9 cellular contexts compared by ENCODE assay signal in the genomic region with DNA sequence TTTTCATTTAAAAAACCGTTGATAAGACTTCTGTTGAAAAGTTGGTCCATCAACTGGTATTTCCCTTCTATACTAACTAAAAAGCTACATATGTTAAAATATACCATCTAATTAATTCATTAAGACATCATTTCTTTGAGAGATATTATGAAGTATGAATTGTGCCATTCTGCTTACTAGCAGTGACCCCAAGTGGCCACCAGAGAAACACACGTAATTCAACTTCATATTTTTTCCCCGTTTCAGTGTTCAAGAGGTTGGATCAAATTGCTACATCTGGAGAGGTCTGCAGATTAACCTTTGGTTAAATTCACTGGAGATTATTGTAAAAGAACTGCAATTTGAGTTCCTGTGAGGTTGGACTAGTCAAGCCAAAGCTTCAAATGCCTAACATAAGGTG. TPM values are rescaled to one million over a fixed set of nuclear protein-coding genes. Genes with fewer than 3 reads are reported as not detected.
"Had no signal": no experiment of that assay in that cellular context is flagged by ENCODE, and none has a peak within 500 bp of the region (broad histone marks: within the 10 kb centered on the region; RNA-seq: fewer than 3 reads in every experiment).

No MANE protein-coding gene starts in this region.

RNA-seq across cellular contexts. Expression of a gene that starts 1.4 kb away (rescaled TPM):
- total RNA-seq: activated B cell treated with CpG ODN at 0.5 μM for 24 hours; activated CD4-positive, alpha-beta T cell treated with anti-CD3 and anti-CD28 coated beads, Interleukin-2, amount 10 ng/mL, durations not matched to agents 24 days and 14 days; activated CD8-positive, alpha-beta memory T cell treated with anti-CD3 and anti-CD28 coated beads, Interleukin-2, amount 10 ng/mL, durations not matched to agents 7 days and 5 days; activated T-helper 1 cell treated with anti-CD3 and anti-CD28 coated beads, Interleukin-12 subunit alpha, Interleukin-12 subunit beta, Interleukin-2, Interleukin-4 antibody, amounts not matched to agents 30 ng/mL and 10 ng/mL and 1 ng/mL, durations not matched to agents 14 hours and 24 hours and 36 hours; aorta; body of pancreas; M059J; SK-MEL-5 had no signal
- polyA plus RNA-seq: aorta had no signal

RNA-seq across cellular contexts. Expression of a gene that starts 30.4 kb away (rescaled TPM):
- total RNA-seq: activated B cell treated with CpG ODN at 0.5 μM for 24 hours; activated CD4-positive, alpha-beta T cell treated with anti-CD3 and anti-CD28 coated beads, Interleukin-2, amount 10 ng/mL, durations not matched to agents 24 days and 14 days; activated CD8-positive, alpha-beta memory T cell treated with anti-CD3 and anti-CD28 coated beads, Interleukin-2, amount 10 ng/mL, durations not matched to agents 7 days and 5 days; activated T-helper 1 cell treated with anti-CD3 and anti-CD28 coated beads, Interleukin-12 subunit alpha, Interleukin-12 subunit beta, Interleukin-2, Interleukin-4 antibody, amounts not matched to agents 30 ng/mL and 10 ng/mL and 1 ng/mL, durations not matched to agents 14 hours and 24 hours and 36 hours; aorta; body of pancreas; T-helper 17 cell had no signal
- polyA plus RNA-seq: aorta had no signal

RNA-seq across cellular contexts. Expression of a gene that starts 46.3 kb away (rescaled TPM):
- total RNA-seq: activated B cell treated with CpG ODN at 0.5 μM for 24 hours; activated CD4-positive, alpha-beta T cell treated with anti-CD3 and anti-CD28 coated beads, Interleukin-2, amount 10 ng/mL, durations not matched to agents 24 days and 14 days; activated T-helper 1 cell treated with anti-CD3 and anti-CD28 coated beads, Interleukin-12 subunit alpha, Interleukin-12 subunit beta, Interleukin-2, Interleukin-4 antibody, amounts not matched to agents 30 ng/mL and 10 ng/mL and 1 ng/mL, durations not matched to agents 14 hours and 24 hours and 36 hours; body of pancreas; T-helper 17 cell had no signal
